ENCODE assay signal across 9 cellular contexts in the genomic region with DNA sequence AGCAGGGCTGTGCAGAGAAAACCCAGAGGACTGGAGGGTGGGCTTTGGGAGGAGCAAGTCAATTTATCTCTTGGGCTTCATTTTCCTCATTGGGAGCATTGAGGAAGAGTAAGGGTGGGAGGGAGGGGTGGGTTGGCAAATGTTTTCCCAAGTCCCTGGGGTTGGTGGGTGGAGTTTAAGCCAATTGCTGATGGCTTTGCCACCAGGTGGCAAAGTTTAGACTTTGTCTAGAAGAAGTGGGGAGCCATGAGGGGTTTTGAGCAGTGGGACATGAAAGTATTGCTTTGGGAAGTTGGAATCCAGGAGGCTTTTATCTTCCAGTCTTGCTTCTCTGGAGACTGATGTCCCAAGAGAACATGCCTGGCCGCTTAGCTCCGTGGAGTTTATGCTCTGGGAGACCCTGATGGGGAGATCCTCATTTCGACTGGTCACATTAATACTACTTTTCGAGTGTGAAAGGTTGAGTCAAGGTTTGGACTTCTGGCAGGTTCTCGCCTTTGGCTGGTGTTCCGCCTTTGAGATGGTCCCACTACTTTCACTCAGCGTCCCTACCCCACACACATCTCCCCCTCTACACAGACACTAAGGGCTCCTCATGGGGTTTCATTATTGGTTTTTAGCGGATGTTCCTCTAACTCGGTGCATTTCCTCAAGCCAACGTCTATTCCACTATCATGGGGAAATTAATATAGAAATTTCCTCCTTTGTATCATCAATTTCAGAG.
DNase-seq lines count a peak whose midpoint lies in the region; ATAC-seq and TF ChIP-seq lines count a peak whose summit lies in the region.
"Had no signal": no experiment of that assay in that cellular context is flagged by ENCODE, and none has a peak within 500 bp of the region (broad histone marks: within the 10 kb centered on the region; RNA-seq: fewer than 3 reads in every experiment).

No MANE protein-coding gene starts in this region.

- no peaks in the 10 kb centered on the region for H3K9me2 ChIP-seq in Karpas-422 (replicated peaks; ENCODE audit: insufficient read depth, low read length)

- in situ Hi-C loops in KBM-7 (cut with MboI; ENCODE audit: low pct_unique_long_range_greater_than_20kb, low sequenced_read_pairs), result no loop called here

- no peak overlapping the region for H2AFZ ChIP-seq in OCI-LY3 (ENCODE audit: low read depth, low read length)
- no peak overlapping the region for H2AFZ ChIP-seq in Karpas-422 (ENCODE audit: low read length)

- H3K27me3 ChIP-seq in OCI-LY3 (ENCODE audit: low read depth, low read length) (peaks cover 6% of the 10 kb centered on the region), Karpas-422 (ENCODE audit: low read length) (no peaks in the 10 kb centered on the region)
- H3K27me3 ChIP-seq: dorsolateral prefrontal cortex had no signal

- ATAC-seq in Right ventricle myocardium superior (ENCODE audit: poor library complexity), result peak; percentile 7
- no peak for ATAC-seq in left cardiac atrium
- ATAC-seq in HG02588 (IDR thresholded peaks at IDR 0.05; ENCODE audit: unreplicated experiment), result no peak

- DNase-seq in Right ventricle myocardium superior (no peak), left cardiac atrium (no peak), fibroblast of mammary gland (ENCODE audit: low read depth) (no peak), KBM-7 (no peak), Karpas-422 (no peak)
- DNase-seq in stimulated activated CD4-positive, alpha-beta T cell treated with anti-CD3 and anti-CD28 coated beads, Interleukin-4, amount 100 ng/mL, for 24 hours, result no peak

- H3K27ac ChIP-seq in OCI-LY3 (ENCODE audit: low read length), result no peak overlapping the region
- no peak overlapping the region for H3K27ac ChIP-seq in Karpas-422 (ENCODE audit: low read length)
- H3K27ac ChIP-seq: dorsolateral prefrontal cortex had no signal

- H3K4me2 ChIP-seq in OCI-LY3 (ENCODE audit: low read length) (peak overlapping the region; percentile 67), Karpas-422 (ENCODE audit: low read depth, low read length, poor library complexity, severe bottlenecking) (no peak overlapping the region)

- TF ChIP-seq CTCF in OCI-LY3 (IDR thresholded peaks at IDR 0.05; ENCODE audit: low read depth, low read length) (no peak), fibroblast of mammary gland (conservative IDR thresholded peaks at IDR 0.05; ENCODE audit: control insufficient read depth, insufficient read depth, low read depth, low read length) (peak; percentile 17)

- H3K9ac ChIP-seq in OCI-LY3 (ENCODE audit: low read length) (no peak overlapping the region), Karpas-422 (ENCODE audit: low read length) (no peak overlapping the region)

- peaks cover 44% of the 10 kb centered on the region for H3K4me1 ChIP-seq in OCI-LY3 (ENCODE audit: low read length)
- H3K4me1 ChIP-seq in Karpas-422 (ENCODE audit: low read length), result peaks cover 87% of the 10 kb centered on the region

- H3K4me3 ChIP-seq in OCI-LY3 (ENCODE audit: low read length) (peak overlapping the region; percentile 69), fibroblast of mammary gland (ENCODE audit: control insufficient read depth, low read depth, low read length) (no peak overlapping the region), Karpas-422 (ENCODE audit: low read length) (no peak overlapping the region)

- no peaks in the 10 kb centered on the region for H4K20me1 ChIP-seq in OCI-LY3 (ENCODE audit: insufficient read depth, low read length)
- no peaks in the 10 kb centered on the region; the same call in 1 of the 2 replicates for H4K20me1 ChIP-seq in Karpas-422 (ENCODE audit: insufficient read depth, low read depth, low read length)

- intact Hi-C loops in Right ventricle myocardium superior (cut with DNase I), result loop anchor here (2.0 kb wide), 1 partner anchor 133 kb away; no protein-coding TSS in a partner anchor
- intact Hi-C loops in left cardiac atrium (cut with DNase I), result loop anchor here in 1 of 2 donors (5.0 kb wide), 1 partner anchor 136 kb away; no protein-coding TSS in a partner anchor

- H3K36me3 ChIP-seq in OCI-LY3 (replicated peaks; ENCODE audit: low read depth, low read length), result no peaks in the 10 kb centered on the region
- 0 out of 2 replicates have a peak, but pooled peaks cover 10% of the 10 kb centered on the region for H3K36me3 ChIP-seq in Karpas-422 (ENCODE audit: insufficient read depth, low read length)

- H3K9me3 ChIP-seq in OCI-LY3 (ENCODE audit: insufficient read depth, low read length) (no peaks in the 10 kb centered on the region), Karpas-422 (ENCODE audit: low read length) (no peaks in the 10 kb centered on the region)

- H3K79me2 ChIP-seq in OCI-LY3 (ENCODE audit: low read length) (no peaks in the 10 kb centered on the region), Karpas-422 (ENCODE audit: low read length) (peaks cover 99% of the 10 kb centered on the region)
